8 cellular contexts compared by ENCODE assay signal in genomic region chr11:62705401-62705800, GRCh38. TPM values are rescaled to one million over a fixed set of nuclear protein-coding genes. Genes with fewer than 3 reads are reported as not detected.
A peak's percentile ranks its signal among the peaks of the same experiment; 100 is the strongest.
DNase-seq lines count a peak whose midpoint lies in the region; ATAC-seq, FAIRE-seq and TF ChIP-seq lines count a peak whose summit lies in the region.

No MANE protein-coding gene starts in this region.

- no peaks in the 10 kb centered on the region for H3K9me3 ChIP-seq in PC-3 (ENCODE audit: low read length)

- H3K4me2 ChIP-seq in PC-3 (ENCODE audit: low read length) = peak overlapping the region; percentile 89

- FAIRE-seq in GM12891 (lab: Jason Lieb, UNC) = no peak

- peak; percentile 5 for DNase-seq in DMS153 (lab: John Stamatoyannopoulos, UW)
- no peak for DNase-seq in DMS153 treated with DMSO at 0.1 percent for 48 hours (lab: John Stamatoyannopoulos, UW; ENCODE audit: unreplicated experiment)
- peak; percentile 43 for DNase-seq in PC-3
- DNase-seq in effector memory CD8-positive, alpha-beta T cell = no peak
- DNase-seq in neural crest cell (ENCODE audit: low read depth, low spot score) = no peak
- DNase-seq in dedifferentiated amniotic fluid mesenchymal stem cell (ENCODE audit: extremely low spot score) = no peak
- no peak for DNase-seq in GM12891 (ENCODE audit: insufficient read length, low spot score)

- ATAC-seq in PC-3 = peak; percentile 31
- no peak for ATAC-seq in effector memory CD8-positive, alpha-beta T cell (replicated peaks)
- no peak for ATAC-seq in GM21619 (IDR thresholded peaks at IDR 0.05; ENCODE audit: unreplicated experiment)

- 0 out of 2 replicates have a peak, but pooled peaks cover 5% of the 10 kb centered on the region for H3K79me2 ChIP-seq in PC-3 (ENCODE audit: low read length)

- POLR2A ChIA-PET in PC-3 (lab: Charles Lee; ENCODE audit: unreplicated experiment) = interaction anchor here (0.6 to 1.2 kb wide), 3 partner anchors 24 to 136 kb away, joined by 3 to 19 read pairs (median 4); partner anchors contain the start of gene TAF6L

- TF ChIP-seq POLR2A in GM12891 (IDR thresholded peaks at IDR 0.05; ENCODE audit: low read depth, low read length) = no peak

- peaks cover 6% of the 10 kb centered on the region for H3F3A ChIP-seq in PC-3 (ENCODE audit: low read length, unreplicated experiment)

- peak overlapping the region; percentile 88 for H2AFZ ChIP-seq in PC-3 (ENCODE audit: low read length)

- peak overlapping the region; percentile 54 for H3K27ac ChIP-seq in PC-3 (ENCODE audit: low read length)

- peaks cover 17% of the 10 kb centered on the region for H3K36me3 ChIP-seq in PC-3 (ENCODE audit: low read depth, low read length)

- no peaks in the 10 kb centered on the region for H3K9me2 ChIP-seq in PC-3 (replicated peaks; ENCODE audit: low read length)

- CTCF ChIA-PET in PC-3 (lab: Charles Lee) = interaction anchor here (0.9 to 1.7 kb wide), 2 partner anchors 11 to 25 kb away, joined by 4 read pairs; no protein-coding TSS in a partner anchor

- peaks cover 40% of the 10 kb centered on the region for H3K36me3 Mint-ChIP-seq in effector memory CD8-positive, alpha-beta T cell (ENCODE audit: insufficient read depth)
- peaks cover 12% of the 10 kb centered on the region for H3K36me3 Mint-ChIP-seq in neural crest cell (ENCODE audit: low read depth)

- intact Hi-C loops in PC-3 (cut with micrococcal nuclease) = no loop called here

- peak overlapping the region; percentile 72 for H3K9ac ChIP-seq in PC-3 (ENCODE audit: low read length)

- peak overlapping the region; percentile 90 for H3K27ac Mint-ChIP-seq in effector memory CD8-positive, alpha-beta T cell
- H3K27ac Mint-ChIP-seq in neural crest cell (ENCODE audit: unreplicated experiment) = peak overlapping the region; percentile 95

- H3K27me3 ChIP-seq in PC-3 (ENCODE audit: low read length) = no peaks in the 10 kb centered on the region

- H3K9me3 Mint-ChIP-seq in effector memory CD8-positive, alpha-beta T cell = no peaks in the 10 kb centered on the region
- no peaks in the 10 kb centered on the region for H3K9me3 Mint-ChIP-seq in neural crest cell

- H4K20me1 ChIP-seq in PC-3 (ENCODE audit: low read length) = no peaks in the 10 kb centered on the region

- H3K4me3 ChIP-seq in PC-3 (ENCODE audit: low read length) = peak overlapping the region; percentile 87

- no TSS peak for BruUV-seq in PC-3 (replicated peaks; lab: Mats Ljungman, UMichigan)

- peaks cover 17% of the 10 kb centered on the region for H3K4me1 ChIP-seq in PC-3 (ENCODE audit: insufficient read depth, low read length)

- TF ChIP-seq CTCF in PC-3 (conservative IDR thresholded peaks at IDR 0.05; ENCODE audit: low read depth, low read length) = 0 out of 2 replicates have a peak, but pooled peaks have one; percentile 10
- TF ChIP-seq CTCF in neural crest cell (conservative IDR thresholded peaks at IDR 0.05) = no peak

- no peaks in the 10 kb centered on the region for H3K27me3 Mint-ChIP-seq in effector memory CD8-positive, alpha-beta T cell
- peaks cover 10% of the 10 kb centered on the region for H3K27me3 Mint-ChIP-seq in neural crest cell (ENCODE audit: low read depth)

- H3K4me3 Mint-ChIP-seq in effector memory CD8-positive, alpha-beta T cell = peak overlapping the region; percentile 88 to 89
- H3K4me3 Mint-ChIP-seq in neural crest cell = peak overlapping the region; percentile 93

- peaks cover 29 to 35% of the 10 kb centered on the region in 2 donors for H3K4me1 Mint-ChIP-seq in effector memory CD8-positive, alpha-beta T cell (ENCODE audit: low read depth in 2 of 2)
- peaks cover 48% of the 10 kb centered on the region for H3K4me1 Mint-ChIP-seq in neural crest cell

TF ChIP-seq in GM12891, 5 proteins besides CTCF, POLR2A, EP300 and RAD21:
- TF ChIP-seq POLR2AphosphoS5 (IDR thresholded peaks at IDR 0.05; ENCODE audit: low read depth, low read length) = no peak
- no peak for TF ChIP-seq SPI1 (IDR thresholded peaks at IDR 0.05; ENCODE audit: low read depth, low read length)
- TF ChIP-seq TAF1 (IDR thresholded peaks at IDR 0.05; ENCODE audit: low read depth, low read length) = no peak
- TF ChIP-seq POU2F2 (IDR thresholded peaks at IDR 0.05; ENCODE audit: low read depth, low read length) = no peak
- TF ChIP-seq PAX5 (IDR thresholded peaks at IDR 0.05; ENCODE audit: insufficient read depth, low read length, severe bottlenecking) = no peak

RNA-seq across cellular contexts. Expression of gene BSCL2, which starts 1.8 kb away (rescaled TPM):
- total RNA-seq in PC-3 (2014; rRNA removed) (65.7 and 73.4 TPM in 2 replicates), neural crest cell (106 and 111 TPM in 2 replicates)
- polyA plus RNA-seq in GM12891 (2012; ENCODE audit: low read depth, missing spikeins) = 28.0 TPM

RNA-seq across cellular contexts. Expression of gene GNG3, which starts 2.1 kb away (rescaled TPM):
- not detected in 2 replicates for total RNA-seq in PC-3 (2014; rRNA removed)
- 11.3 and 12.9 TPM in 2 replicates for total RNA-seq in neural crest cell
- polyA plus RNA-seq in GM12891 (2012; ENCODE audit: low read depth, missing spikeins) = 0.14 TPM

RNA-seq across cellular contexts. Expression of gene LRRN4CL, which starts 16.1 kb away (rescaled TPM):
- total RNA-seq in PC-3 (2014; rRNA removed) = 0.51 and 0.86 TPM in 2 replicates
- total RNA-seq in neural crest cell = 1.6 and 1.8 TPM in 2 replicates
- polyA plus RNA-seq in GM12891 (2012; ENCODE audit: low read depth, missing spikeins) = 0.06 TPM

RNA-seq across cellular contexts. Expression of gene HNRNPUL2, which starts 21.9 kb away (rescaled TPM):
- total RNA-seq in PC-3 (2014; rRNA removed) = 15.5 and 25.4 TPM in 2 replicates
- total RNA-seq in neural crest cell = 79.6 and 80.7 TPM in 2 replicates
- polyA plus RNA-seq in GM12891 (2012; ENCODE audit: low read depth, missing spikeins) = 54.7 TPM

RNA-seq across cellular contexts. Expression of gene TTC9C, which starts 22.9 kb away (rescaled TPM):
- total RNA-seq in PC-3 (2014; rRNA removed) = 26.1 and 37.4 TPM in 2 replicates
- 44.7 and 49.2 TPM in 2 replicates for total RNA-seq in neural crest cell
- 43.2 TPM for polyA plus RNA-seq in GM12891 (2012; ENCODE audit: low read depth, missing spikeins)

Comparison
In these comparisons a context has a peak if more than half of its experiments do, and no peak if none do; other contexts are left out.
1. DNase-seq: peak in DMS153 (single experiment) and PC-3 (single experiment); none in DMS153 treated with DMSO at 0.1 percent for 48 hours (single experiment), effector memory CD8-positive, alpha-beta T cell (0 of 3), neural crest cell (single experiment), dedifferentiated amniotic fluid mesenchymal stem cell (single experiment) and GM12891 (single experiment).
2. RNA of gene GNG3, which starts 2.1 kb away (total RNA-seq): 11.3 to 12.9 TPM in neural crest cell; not detected in PC-3; every median in the first group is over 10 times any median in the second.